ENCODE assay signal across 28 cellular contexts in the genomic region with DNA sequence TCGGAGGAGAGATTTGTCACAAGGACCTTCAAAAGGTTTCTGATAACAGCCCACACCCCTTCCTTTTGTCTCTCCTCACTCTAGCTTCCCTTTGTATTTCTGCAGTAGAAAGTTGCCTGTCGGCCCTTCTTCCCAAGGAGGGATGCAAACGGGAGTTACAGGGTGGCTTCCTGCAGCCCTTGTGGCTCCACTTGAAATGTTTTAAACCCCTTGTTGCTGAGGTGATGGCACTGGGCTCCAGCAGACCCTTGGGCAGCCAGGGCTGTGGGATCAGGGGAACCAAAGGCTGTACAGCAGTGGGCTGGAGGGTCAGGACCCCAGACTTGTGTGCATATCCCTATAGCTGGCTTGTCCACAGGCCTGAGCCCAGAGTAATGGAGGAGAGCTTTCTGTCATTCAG.
"Had no signal": no experiment of that assay in that cellular context is flagged by ENCODE, and none has a peak within 500 bp of the region (broad histone marks: within the 10 kb centered on the region; RNA-seq: fewer than 3 reads in every experiment).

No MANE protein-coding gene starts in this region.

- DNase-seq: activated B cell treated with CpG ODN at 0.5 μM for 24 hours; activated CD4-positive, alpha-beta T cell treated with anti-CD3 and anti-CD28 coated beads, Interleukin-2, amount 10 ng/mL, durations not matched to agents 7 days and 5 days; activated CD4-positive, alpha-beta T cell treated with anti-CD3 and anti-CD28 coated beads, Interleukin-2, amount 50 U/mL, for 48 hours; activated CD8-positive, alpha-beta T cell treated with anti-CD3 and anti-CD28 coated beads, Interleukin-2, amount 10 ng/mL, durations not matched to agents 7 days and 5 days; activated effector memory CD4-positive, alpha-beta T cell treated with Interleukin-2 at 50 U/mL for 16 hours; activated naive CD4-positive, alpha-beta T cell treated with anti-CD3 and anti-CD28 coated beads, Interleukin-2, amount 10 ng/mL, durations not matched to agents 7 days and 5 days; activated T-cell treated with anti-CD3 and anti-CD28 coated beads, Interleukin-2, amount 50 U/mL, for 48 hours; amygdala; Kasumi-1; KBM-7; MG63; NCI-H1048; NCI-H1105 treated with DMSO at 0.1 percent for 48 hours; NCI-H1436; NCI-H1694 treated with DMSO at 0.1 percent for 48 hours; NCI-H2029; NCI-H345; NCI-H524 treated with DMSO at 0.1 percent for 48 hours; SHP77 treated with DMSO at 0.1 percent for 48 hours; SK-N-SH had no signal

- H3K27ac ChIP-seq: ascending aorta, SJSA1, VCaP had no signal

- H3K27me3 ChIP-seq: ascending aorta, MG63, SJSA1 had no signal

- H3K9me3 ChIP-seq: ascending aorta, MG63, SJSA1, SK-N-SH had no signal

- H3K4me3 Mint-ChIP-seq: activated B cell treated with CpG ODN at 0.5 μM for 24 hours; activated CD4-positive, alpha-beta T cell treated with anti-CD3 and anti-CD28 coated beads, Interleukin-2, amount 10 ng/mL, durations not matched to agents 7 days and 5 days; activated CD8-positive, alpha-beta T cell treated with anti-CD3 and anti-CD28 coated beads, Interleukin-2, amount 10 ng/mL, durations not matched to agents 7 days and 5 days; activated naive CD4-positive, alpha-beta T cell treated with anti-CD3 and anti-CD28 coated beads, Interleukin-2, amount 10 ng/mL, durations not matched to agents 7 days and 5 days; activated naive CD8-positive, alpha-beta T cell had no signal

- H3K27me3 Mint-ChIP-seq: activated B cell treated with CpG ODN at 0.5 μM for 24 hours; activated CD4-positive, alpha-beta T cell treated with anti-CD3 and anti-CD28 coated beads, Interleukin-2, amount 10 ng/mL, durations not matched to agents 7 days and 5 days; activated naive CD4-positive, alpha-beta T cell treated with anti-CD3 and anti-CD28 coated beads, Interleukin-2, amount 10 ng/mL, durations not matched to agents 7 days and 5 days; activated naive CD8-positive, alpha-beta T cell; IgD-negative memory B cell had no signal

- H3K9me3 Mint-ChIP-seq: activated B cell treated with CpG ODN at 0.5 μM for 24 hours; activated CD4-positive, alpha-beta T cell treated with anti-CD3 and anti-CD28 coated beads, Interleukin-2, amount 10 ng/mL, durations not matched to agents 7 days and 5 days; activated naive CD4-positive, alpha-beta T cell treated with anti-CD3 and anti-CD28 coated beads, Interleukin-2, amount 10 ng/mL, durations not matched to agents 7 days and 5 days; IgD-negative memory B cell had no signal

- H3K36me3 ChIP-seq: MG63 had no signal

- H3K4me1 ChIP-seq: ascending aorta, SJSA1 had no signal

- H3K27ac Mint-ChIP-seq: activated B cell treated with CpG ODN at 0.5 μM for 24 hours; activated naive CD8-positive, alpha-beta T cell had no signal

- ATAC-seq: activated CD8-positive, alpha-beta T cell treated with anti-CD3 and anti-CD28 coated beads, Interleukin-2, amount 10 ng/mL, durations not matched to agents 7 days and 5 days; Panc1 had no signal

- FAIRE-seq: colon, TTC549 had no signal

- H3K4me3 ChIP-seq: ascending aorta, MG63, SJSA1 had no signal
